Comparison of ENCODE assay signal across 7 cellular contexts in the genomic region with DNA sequence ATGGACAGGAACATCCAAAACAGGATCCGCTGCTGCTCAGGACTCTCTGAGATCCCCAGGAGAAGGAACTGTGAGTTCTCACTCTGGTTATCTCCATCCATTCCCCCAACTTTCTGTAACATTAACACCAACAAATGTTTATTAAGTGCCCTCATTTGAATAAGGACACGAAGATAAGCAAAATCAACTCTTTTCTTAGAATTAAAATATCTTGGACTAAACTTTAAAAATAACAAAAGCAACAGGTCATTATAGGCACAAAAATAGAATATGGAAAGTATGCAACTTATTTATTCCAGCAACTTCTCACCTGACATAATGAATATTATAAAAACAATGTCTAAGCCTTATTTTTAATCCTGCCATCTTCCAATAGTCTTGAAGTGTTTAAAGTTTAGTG. TPM values are rescaled to one million over a fixed set of nuclear protein-coding genes. Genes with fewer than 3 reads are reported as not detected.
"Had no signal": no experiment of that assay in that cellular context is flagged by ENCODE, and none has a peak within 500 bp of the region (broad histone marks: within the 10 kb centered on the region; RNA-seq: fewer than 3 reads in every experiment).

OR1D5 (minus strand) TSS at position 101 of the 400 bp plus-strand sequence; CDS start at position 101, 0 bp downstream.

RNA-seq across cellular contexts. Expression of gene OR1D5, which starts in this region (rescaled TPM):
- total RNA-seq: GM23248, H4, H7, HepG2, HFFc6, HT1080 had no signal
- polyA plus RNA-seq: GM23248, HepG2, IgD-negative memory B cell had no signal
